12 cellular contexts compared by ENCODE assay signal in the genomic region with DNA sequence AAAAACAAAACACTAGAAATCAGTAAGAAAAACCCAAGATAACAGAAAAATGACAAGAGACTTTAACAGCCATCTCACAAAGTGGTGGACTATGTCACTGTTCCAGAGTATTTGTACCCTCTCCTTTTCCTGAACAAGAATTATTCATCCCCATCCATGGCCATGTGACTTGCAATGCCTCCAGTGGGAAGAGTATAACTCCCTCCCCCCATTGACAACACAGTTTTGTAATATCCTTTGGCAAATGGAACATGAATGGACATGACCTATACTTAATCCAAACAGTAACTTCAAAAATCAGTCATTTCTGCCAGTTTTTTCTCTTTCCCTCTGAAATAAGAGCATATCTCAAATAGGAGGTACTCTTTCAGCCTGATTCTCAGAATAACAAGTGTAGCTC. TPM values are rescaled to one million over a fixed set of nuclear protein-coding genes. Genes with fewer than 3 reads are reported as not detected.
DNase-seq lines count a peak whose midpoint lies in the region; ATAC-seq and TF ChIP-seq lines count a peak whose summit lies in the region.
"Had no signal": no experiment of that assay in that cellular context is flagged by ENCODE, and none has a peak within 500 bp of the region (broad histone marks: within the 10 kb centered on the region; RNA-seq: fewer than 3 reads in every experiment).

No MANE protein-coding gene starts in this region.

- H3K27me3 ChIP-seq in right atrium auricular region (no peaks in the 10 kb centered on the region), adipocyte (replicated peaks; ENCODE audit: control insufficient read depth, insufficient read depth, low read length) (no peaks in the 10 kb centered on the region)
- H3K27me3 ChIP-seq: spleen had no signal

- no peak overlapping the region for H3K27ac ChIP-seq in right atrium auricular region
- H3K27ac ChIP-seq: spleen had no signal

- H3K4me3 ChIP-seq in right atrium auricular region (no peak overlapping the region), adipocyte (ENCODE audit: low read length) (peak overlapping the region; percentile 37)
- H3K4me3 ChIP-seq: spleen had no signal

- no peaks in the 10 kb centered on the region for H3K27me3 Mint-ChIP-seq in type B pancreatic cell
- H3K27me3 Mint-ChIP-seq: activated CD4-positive, alpha-beta memory T cell treated with anti-CD3 and anti-CD28 coated beads for 36 hours had no signal

- H3K9me3 Mint-ChIP-seq in type B pancreatic cell, result peaks cover 5% of the 10 kb centered on the region
- H3K9me3 Mint-ChIP-seq: activated CD4-positive, alpha-beta memory T cell treated with anti-CD3 and anti-CD28 coated beads for 36 hours had no signal

- peak overlapping the region; percentile 3 for H3K9ac ChIP-seq in adipocyte (ENCODE audit: low read length)

- no peaks in the 10 kb centered on the region for H3K9me3 ChIP-seq in right atrium auricular region
- no peaks in the 10 kb centered on the region for H3K9me3 ChIP-seq in adipocyte (ENCODE audit: control insufficient read depth, low read length)
- H3K9me3 ChIP-seq: spleen had no signal

- peak; percentile 73 for ATAC-seq in Right ventricle myocardium inferior

- H3K4me1 Mint-ChIP-seq in type B pancreatic cell (ENCODE audit: unreplicated experiment), result peaks cover 16% of the 10 kb centered on the region

- TF ChIP-seq CTCF in right atrium auricular region (IDR thresholded peaks at IDR 0.05) (no peak), type B pancreatic cell (conservative IDR thresholded peaks at IDR 0.05) (no peak)

- H3K36me3 Mint-ChIP-seq in type B pancreatic cell, result peaks cover 15% of the 10 kb centered on the region

- H3K4me3 Mint-ChIP-seq in type B pancreatic cell, result no peak overlapping the region
- H3K4me3 Mint-ChIP-seq: activated CD4-positive, alpha-beta memory T cell treated with anti-CD3 and anti-CD28 coated beads for 36 hours had no signal

- intact Hi-C loops in Right ventricle myocardium inferior (cut with DNase I), result no loop called here

- H3K27ac Mint-ChIP-seq in type B pancreatic cell, result peak overlapping the region; percentile 65
- H3K27ac Mint-ChIP-seq: activated CD4-positive, alpha-beta memory T cell treated with anti-CD3 and anti-CD28 coated beads for 36 hours had no signal

- DNase-seq in Right ventricle myocardium inferior (ENCODE audit: missing footprints), result no peak
- DNase-seq in right atrium auricular region (ENCODE audit: low spot score), result no peak
- DNase-seq in adipocyte (ENCODE audit: low read depth), result peak; percentile 63
- DNase-seq in glomerular endothelial cell (ENCODE audit: extremely low read depth, low read depth, low spot score), result peak; percentile 14
- DNase-seq in type B pancreatic cell (ENCODE audit: extremely low spot score, unreplicated experiment), result no peak
- DNase-seq in middle frontal gyrus (ENCODE audit: extremely low spot score, low spot score), result no peak
- no peak for DNase-seq in activated naive CD4-positive, alpha-beta T cell treated with anti-CD3 and anti-CD28 coated beads, Interleukin-2, amount 50 U/mL, for 16 hours
- DNase-seq in C1 segment of cervical spinal cord (lab: John Stamatoyannopoulos, UW), result no peak
- DNase-seq: activated CD4-positive, alpha-beta memory T cell treated with anti-CD3 and anti-CD28 coated beads for 36 hours; erythroblast; SHP77; spleen had no signal

- peaks cover 0 to 10% of the 10 kb centered on the region in 2 donors for H3K4me1 ChIP-seq in right atrium auricular region
- peaks cover 15% of the 10 kb centered on the region for H3K4me1 ChIP-seq in adipocyte (ENCODE audit: control insufficient read depth, insufficient read depth, low read length)

- no peaks in the 10 kb centered on the region for H3K36me3 ChIP-seq in right atrium auricular region
- peaks cover 4% of the 10 kb centered on the region for H3K36me3 ChIP-seq in adipocyte (ENCODE audit: control insufficient read depth, insufficient read depth, low read length, severe bottlenecking)

RNA-seq across cellular contexts. Expression of a gene that starts 33.9 kb away (rescaled TPM):
- 21.0 TPM for total RNA-seq in Right ventricle myocardium inferior
- 10 to 100 TPM; 11.6 to 18.2 TPM for total RNA-seq in right atrium auricular region
- 47.3 and 54.9 TPM in 2 replicates for total RNA-seq in glomerular endothelial cell
- 78.6 and 174 TPM in 2 replicates for total RNA-seq in type B pancreatic cell (ENCODE audit: low replicate concordance)

Comparison
In these comparisons a context has a peak if more than half of its experiments do, and no peak if none do; other contexts are left out.
1. DNase-seq: peak in adipocyte (single experiment) and glomerular endothelial cell (single experiment); none in Right ventricle myocardium inferior (single experiment), right atrium auricular region (single experiment), type B pancreatic cell (single experiment), middle frontal gyrus (single experiment), activated naive CD4-positive, alpha-beta T cell treated with anti-CD3 and anti-CD28 coated beads, Interleukin-2, amount 50 U/mL, for 16 hours (single experiment) and C1 segment of cervical spinal cord (0 of 14).